Comparison of ENCODE assay signal across 1 cellular context in the genomic region with DNA sequence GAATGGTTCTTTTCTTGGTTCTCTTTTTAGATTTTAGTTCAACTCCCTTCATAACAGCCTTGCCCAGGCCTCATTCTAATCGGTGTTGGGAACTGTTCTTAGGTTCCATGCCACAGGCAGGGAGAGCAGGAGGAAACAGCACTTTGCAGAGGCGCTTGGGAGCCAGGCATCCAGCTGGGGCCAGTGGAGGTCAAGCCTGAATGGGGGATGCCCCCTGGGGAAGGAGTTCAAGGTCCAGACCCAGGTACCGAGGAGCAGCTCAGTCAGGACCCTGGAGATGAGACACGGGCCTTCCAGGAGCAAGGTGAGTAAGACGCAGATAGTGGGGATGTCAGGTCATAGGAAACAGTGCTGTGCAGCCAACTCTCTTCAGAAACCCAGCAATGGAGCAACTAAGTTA.
TF ChIP-seq lines count a peak whose summit lies in the region.

No MANE protein-coding gene starts in this region.

TF ChIP-seq in GM12891, 5 proteins besides CTCF, POLR2A, EP300 and RAD21:
- TF ChIP-seq POLR2AphosphoS5 (IDR thresholded peaks at IDR 0.05; ENCODE audit: low read depth, low read length) (no peak), POU2F2 (IDR thresholded peaks at IDR 0.05; ENCODE audit: low read depth, low read length) (no peak), TAF1 (IDR thresholded peaks at IDR 0.05; ENCODE audit: low read depth, low read length) (no peak), PAX5 (IDR thresholded peaks at IDR 0.05; ENCODE audit: insufficient read depth, low read length, severe bottlenecking) (no peak), SPI1 (IDR thresholded peaks at IDR 0.05; ENCODE audit: low read depth, low read length) (no peak)
